10 cellular contexts compared by ENCODE assay signal in genomic region chr3:16448691-16449090, GRCh38.
DNase-seq lines count a peak whose midpoint lies in the region; ATAC-seq and TF ChIP-seq lines count a peak whose summit lies in the region.
"Had no signal": no experiment of that assay in that cellular context is flagged by ENCODE, and none has a peak within 500 bp of the region (broad histone marks: within the 10 kb centered on the region; RNA-seq: fewer than 3 reads in every experiment).

No MANE protein-coding gene starts in this region.

- H3K36me3 ChIP-seq in SJSA1 = peaks cover 4% of the 10 kb centered on the region; the same call in 1 of the 2 replicates
- H3K36me3 ChIP-seq: neutrophil had no signal

- no peaks in the 10 kb centered on the region for H3K9me3 ChIP-seq in SJSA1 (replicated peaks)
- H3K9me3 ChIP-seq: BLaER1, neutrophil had no signal

- TF ChIP-seq CTCF in fibroblast of villous mesenchyme (IDR thresholded peaks at IDR 0.05; ENCODE audit: insufficient read depth, low read depth, low read length) (no peak), GM10248 (IDR thresholded peaks at IDR 0.05; ENCODE audit: control extremely low read depth, extremely low read depth, low read depth, missing control alignments) (no peak)

- intact Hi-C loops in posterior vena cava (cut with DNase I) = no loop called here

- H3K27ac ChIP-seq in SJSA1 = peak overlapping the region; percentile 64
- H3K27ac ChIP-seq: BLaER1, neutrophil had no signal

- DNase-seq in NCI-H82 (lab: John Stamatoyannopoulos, UW) (peak; percentile 32), NCI-H82 treated with DMSO at 0.1 percent for 48 hours (lab: John Stamatoyannopoulos, UW; ENCODE audit: unreplicated experiment) (no peak), SJSA1 (ENCODE audit: low read depth in 1 of 2, low spot score in 2 of 2) (peak; percentile 86 to 91), fibroblast of villous mesenchyme (ENCODE audit: low read depth) (peak; percentile 96), posterior vena cava (ENCODE audit: low spot score) (peak; percentile 95), GM10248 (ENCODE audit: extremely low spot score) (no peak)

- peaks cover 51% of the 10 kb centered on the region for H3K4me1 ChIP-seq in SJSA1 (replicated peaks)
- H3K4me1 ChIP-seq: BLaER1 had no signal

- POLR2A ChIA-PET in GM10248 (lab: Yijun Ruan, JAX) = no interaction called here

- H3K27me3 ChIP-seq in SJSA1 (replicated peaks) = no peaks in the 10 kb centered on the region
- H3K27me3 ChIP-seq: BLaER1, neutrophil had no signal

- CTCF ChIA-PET in GM10248 (lab: Yijun Ruan, JAX) = interaction anchor here (0.9 to 2.1 kb wide), 3 partner anchors 10 to 158 kb away, joined by 3 to 6 read pairs (median 4); no protein-coding TSS in a partner anchor

- H3K4me3 ChIP-seq in SJSA1 = no peak overlapping the region
- H3K4me3 ChIP-seq in fibroblast of villous mesenchyme (ENCODE audit: low read depth, low read length) = no peak overlapping the region
- H3K4me3 ChIP-seq: BLaER1 had no signal

- ATAC-seq in GM18858 (IDR thresholded peaks at IDR 0.05; ENCODE audit: unreplicated experiment) (no peak), GM21825 (IDR thresholded peaks at IDR 0.05; ENCODE audit: unreplicated experiment) (no peak)

Comparison
In these comparisons a context has a peak if more than half of its experiments do, and no peak if none do; other contexts are left out.
1. DNase-seq: peak in NCI-H82 (single experiment), SJSA1 (2 of 2), fibroblast of villous mesenchyme (single experiment) and posterior vena cava (single experiment); none in NCI-H82 treated with DMSO at 0.1 percent for 48 hours (single experiment) and GM10248 (single experiment).